19 cellular contexts compared by ENCODE assay signal in genomic region chr21:28938726-28939125, GRCh38.
"Had no signal": no experiment of that assay in that cellular context is flagged by ENCODE, and none has a peak within 500 bp of the region (broad histone marks: within the 10 kb centered on the region; RNA-seq: fewer than 3 reads in every experiment).

No MANE protein-coding gene starts in this region.

- DNase-seq: activated CD4-positive, alpha-beta T cell treated with anti-CD3 and anti-CD28 coated beads for 48 hours; activated CD8-positive, alpha-beta memory T cell treated with anti-CD3 and anti-CD28 coated beads, Interleukin-2, amount 50 U/mL, for 4 hours; activated CD8-positive, alpha-beta T cell treated with anti-CD3 and anti-CD28 coated beads for 36 hours; activated gamma-delta T cell treated with Interleukin-2 at 50 U/mL for 16 hours; activated T-cell treated with anti-CD3 and anti-CD28 coated beads, Interleukin-2, amount 50 U/mL, for 48 hours; amygdala; body of pancreas; caudate nucleus; left ventricle myocardium superior; naive thymus-derived CD8-positive, alpha-beta T cell; stimulated activated CD4-positive, alpha-beta T cell treated with anti-CD3 and anti-CD28 coated beads, Interleukin-4, amount 100 ng/mL, for 1 hour; stimulated activated naive CD4-positive, alpha-beta T cell; substantia nigra had no signal

- H3K27ac Mint-ChIP-seq: activated CD8-positive, alpha-beta T cell treated with anti-CD3 and anti-CD28 coated beads for 36 hours; activated naive CD8-positive, alpha-beta T cell; memory B cell; WTC11 had no signal

- H3K9me3 Mint-ChIP-seq: activated CD8-positive, alpha-beta T cell treated with anti-CD3 and anti-CD28 coated beads for 36 hours; memory B cell; naive thymus-derived CD8-positive, alpha-beta T cell; WTC11 had no signal

- H3K4me1 Mint-ChIP-seq: memory B cell had no signal

- H3K4me3 Mint-ChIP-seq: activated CD8-positive, alpha-beta T cell treated with anti-CD3 and anti-CD28 coated beads for 36 hours; activated naive CD8-positive, alpha-beta T cell; memory B cell; naive thymus-derived CD8-positive, alpha-beta T cell; WTC11 had no signal

- H3K4me3 ChIP-seq: body of pancreas, tibial nerve, vagina had no signal

- H3K27me3 Mint-ChIP-seq: activated CD8-positive, alpha-beta T cell treated with anti-CD3 and anti-CD28 coated beads for 36 hours; activated naive CD8-positive, alpha-beta T cell; memory B cell; naive thymus-derived CD8-positive, alpha-beta T cell had no signal

- ATAC-seq: activated CD8-positive, alpha-beta T cell treated with anti-CD3 and anti-CD28 coated beads for 36 hours; body of pancreas; esophagus mucosa; left ventricle myocardium superior; naive thymus-derived CD8-positive, alpha-beta T cell; WTC11 had no signal
